In genomic region chr5:116574682-116575634, GRCh38 we compare ENCODE assay signal across 8 cellular contexts. TPM values are rescaled to one million over a fixed set of nuclear protein-coding genes. Genes with fewer than 3 reads are reported as not detected.
DNase-seq lines count a peak whose midpoint lies in the region; ATAC-seq, FAIRE-seq and TF ChIP-seq lines count a peak whose summit lies in the region.

Gene SEMA6A (minus strand): TSS chr5:116574823. CDS start chr5:116504944, 69,879 bp downstream.

- peaks cover 18% of the 10 kb centered on the region for H3K27me3 Mint-ChIP-seq in nephron progenitor cell (ENCODE audit: low read depth, poor library complexity)

- FAIRE-seq in frontal cortex (lab: Jason Lieb, UNC): no peak

- no peaks in the 10 kb centered on the region for H3K36me3 ChIP-seq in thoracic aorta

- H3K4me1 ChIP-seq in thoracic aorta (ENCODE audit: control insufficient read depth in 1 of 2, low read depth in 2 of 2): peaks cover 24 to 44% of the 10 kb centered on the region in 2 donors

- H3K4me3 ChIP-seq in thoracic aorta: peak within 1 kb of the TSS; percentile 78

- H3K27ac ChIP-seq in thoracic aorta: no peak within 1 kb of the TSS

- H3K27me3 ChIP-seq in thoracic aorta (replicated peaks; ENCODE audit: insufficient read depth): no peaks in the 10 kb centered on the region

- ATAC-seq in GM19395 (IDR thresholded peaks at IDR 0.05; ENCODE audit: unreplicated experiment) (peak; percentile 55), HG03457 (IDR thresholded peaks at IDR 0.05; ENCODE audit: unreplicated experiment) (peak; percentile 49), thoracic aorta (ENCODE audit: insufficient number of reproducible peaks, low FRiP score, low read depth) (peak; percentile 52)

- H3K4me1 Mint-ChIP-seq in nephron progenitor cell: peaks cover 37% of the 10 kb centered on the region

- no peaks in the 10 kb centered on the region for H3K9me3 ChIP-seq in thoracic aorta

- H3K27ac Mint-ChIP-seq in nephron progenitor cell: peak within 1 kb of the TSS; percentile 87

- H3K4me3 Mint-ChIP-seq in nephron progenitor cell: peak within 1 kb of the TSS; percentile 98

- peak; percentile 95 for DNase-seq in COR-L47 (lab: John Stamatoyannopoulos, UW)
- DNase-seq in NCI-H69 (lab: John Stamatoyannopoulos, UW): peak; percentile 99
- peak; percentile 38 for DNase-seq in activated naive CD4-positive, alpha-beta T cell treated with Interleukin-2 at 50 U/mL for 16 hours
- DNase-seq in frontal cortex (ENCODE audit: low spot score in 2 of 2): peak; percentile 86 to 88
- DNase-seq in nephron progenitor cell: peak; percentile 94
- peak; percentile 52 for DNase-seq in thoracic aorta (ENCODE audit: low spot score)

- no peaks in the 10 kb centered on the region for H3K36me3 Mint-ChIP-seq in nephron progenitor cell (ENCODE audit: low read depth)

- TF ChIP-seq CTCF in nephron progenitor cell (IDR thresholded peaks at IDR 0.05) (no peak), thoracic aorta (IDR thresholded peaks at IDR 0.05) (peak; percentile 5)

- H3K9me3 Mint-ChIP-seq in nephron progenitor cell: peaks cover 4% of the 10 kb centered on the region

RNA-seq across cellular contexts. Expression of gene SEMA6A, which starts in this region (rescaled TPM):
- total RNA-seq in frontal cortex (15.5 TPM), thoracic aorta (10 to 100 TPM in 1 of 2 donors, 1 to 10 TPM in 1; 7.4 to 11.4 TPM)

Comparison
In these comparisons a context has a peak if more than half of its experiments do, and no peak if none do; other contexts are left out.
1. DNase-seq: peak in every context shown above with its lines; median percentile 99 in NCI-H69; 95 in COR-L47; 94 in nephron progenitor cell; 87 in frontal cortex; 52 in thoracic aorta; 38 in activated naive CD4-positive, alpha-beta T cell treated with Interleukin-2 at 50 U/mL for 16 hours.